15 cellular contexts compared by ENCODE assay signal in genomic region chr20:45070932-45071632, GRCh38.
A peak's percentile ranks its signal among the peaks of the same experiment; 100 is the strongest.
DNase-seq lines count a peak whose midpoint lies in the region; ATAC-seq, FAIRE-seq and TF ChIP-seq lines count a peak whose summit lies in the region.
"Had no signal": no experiment of that assay in that cellular context is flagged by ENCODE, and none has a peak within 500 bp of the region (broad histone marks: within the 10 kb centered on the region; RNA-seq: fewer than 3 reads in every experiment).

No MANE protein-coding gene starts in this region.

- TF ChIP-seq CTCF in RWPE2 (IDR thresholded peaks at IDR 0.05; ENCODE audit: poor library complexity, severe bottlenecking) (no peak), fibroblast of pulmonary artery (IDR thresholded peaks at IDR 0.05; ENCODE audit: low read length, missing control alignments) (no peak)

- no peak for DNase-seq in stimulated activated naive CD8-positive, alpha-beta T cell treated with anti-CD3 and anti-CD28 coated beads, Interleukin-15, Interleukin-2, amounts not matched to agents 100 U/mL and 50 U/mL, for 24 hours
- DNase-seq in RWPE2 (ENCODE audit: low spot score): no peak
- peak; percentile 66 for DNase-seq in fibroblast of pulmonary artery (ENCODE audit: low read depth)
- DNase-seq in urothelium cell line (ENCODE audit: low spot score): peak; percentile 32
- DNase-seq in NCI-H1105 treated with DMSO at 0.1 percent for 48 hours (lab: John Stamatoyannopoulos, UW): no peak
- DNase-seq: amygdala; BE2C; hypothalamus; NCI-H2107; posterior cingulate gyrus; stimulated activated naive CD4-positive, alpha-beta T cell treated with Interleukin-2 at 50 U/mL for 16 hours had no signal

- H3K4me3 Mint-ChIP-seq in stimulated activated naive CD8-positive, alpha-beta T cell treated with anti-CD3 and anti-CD28 coated beads, Interleukin-15, Interleukin-2, amounts not matched to agents 100 ng/mL and 50 ng/mL, for 24 hours: no peak overlapping the region

- H3K9me3 Mint-ChIP-seq in stimulated activated naive CD8-positive, alpha-beta T cell treated with anti-CD3 and anti-CD28 coated beads, Interleukin-15, Interleukin-2, amounts not matched to agents 100 ng/mL and 50 ng/mL, for 24 hours: no peaks in the 10 kb centered on the region

- no peaks in the 10 kb centered on the region for H3K27me3 ChIP-seq in RWPE2 (ENCODE audit: insufficient read depth, poor library complexity, severe bottlenecking)
- H3K27me3 ChIP-seq: BE2C had no signal

- H3K4me1 ChIP-seq in RWPE2 (ENCODE audit: insufficient read depth, poor library complexity, severe bottlenecking): peaks cover 34% of the 10 kb centered on the region

- H3K4me1 Mint-ChIP-seq in stimulated activated naive CD8-positive, alpha-beta T cell treated with anti-CD3 and anti-CD28 coated beads, Interleukin-15, Interleukin-2, amounts not matched to agents 100 ng/mL and 50 ng/mL, for 24 hours (ENCODE audit: low read depth): peaks cover 68% of the 10 kb centered on the region

- no peak for ATAC-seq in stimulated activated naive CD8-positive, alpha-beta T cell treated with anti-CD3 and anti-CD28 coated beads, Interleukin-15, Interleukin-2, amounts not matched to agents 100 U/mL and 50 U/mL, for 24 hours
- peak; percentile 81 for ATAC-seq in RWPE2 (ENCODE audit: low read depth)
- ATAC-seq in HG02798 (IDR thresholded peaks at IDR 0.05; ENCODE audit: poor library complexity, unreplicated experiment): no peak
- no peak for ATAC-seq in HG02852 (IDR thresholded peaks at IDR 0.05; ENCODE audit: unreplicated experiment)

- H3K27me3 Mint-ChIP-seq in stimulated activated naive CD8-positive, alpha-beta T cell treated with anti-CD3 and anti-CD28 coated beads, Interleukin-15, Interleukin-2, amounts not matched to agents 100 ng/mL and 50 ng/mL, for 24 hours: no peaks in the 10 kb centered on the region

- no peaks in the 10 kb centered on the region for H3K9me3 ChIP-seq in RWPE2 (ENCODE audit: severe bottlenecking)
- H3K9me3 ChIP-seq: BE2C had no signal

- peaks cover 36% of the 10 kb centered on the region for H3K36me3 ChIP-seq in RWPE2 (ENCODE audit: low read depth)
- H3K36me3 ChIP-seq: BE2C had no signal

- H3K4me3 ChIP-seq in RWPE2 (ENCODE audit: severe bottlenecking): no peak overlapping the region
- no peak overlapping the region for H3K4me3 ChIP-seq in fibroblast of pulmonary artery (replicated peaks; ENCODE audit: low read depth, low read length)

- peak overlapping the region; percentile 61 for H3K27ac ChIP-seq in RWPE2 (ENCODE audit: poor library complexity, severe bottlenecking)

- FAIRE-seq in urothelium cell line (lab: Jason Lieb, UNC): peak; percentile 35
- FAIRE-seq: G401.6 had no signal

- peaks cover 81% of the 10 kb centered on the region for H3K36me3 Mint-ChIP-seq in stimulated activated naive CD8-positive, alpha-beta T cell treated with anti-CD3 and anti-CD28 coated beads, Interleukin-15, Interleukin-2, amounts not matched to agents 100 ng/mL and 50 ng/mL, for 24 hours (ENCODE audit: low read depth)

- H3K27ac Mint-ChIP-seq in stimulated activated naive CD8-positive, alpha-beta T cell treated with anti-CD3 and anti-CD28 coated beads, Interleukin-15, Interleukin-2, amounts not matched to agents 100 ng/mL and 50 ng/mL, for 24 hours: peak overlapping the region; percentile 70

Comparison
In these comparisons a context has a peak if more than half of its experiments do, and no peak if none do; other contexts are left out.
1. DNase-seq: peak in fibroblast of pulmonary artery (single experiment) and urothelium cell line (single experiment); none in stimulated activated naive CD8-positive, alpha-beta T cell treated with anti-CD3 and anti-CD28 coated beads, Interleukin-15, Interleukin-2, amounts not matched to agents 100 U/mL and 50 U/mL, for 24 hours (single experiment), RWPE2 (single experiment) and NCI-H1105 treated with DMSO at 0.1 percent for 48 hours (single experiment).